In the genomic region with DNA sequence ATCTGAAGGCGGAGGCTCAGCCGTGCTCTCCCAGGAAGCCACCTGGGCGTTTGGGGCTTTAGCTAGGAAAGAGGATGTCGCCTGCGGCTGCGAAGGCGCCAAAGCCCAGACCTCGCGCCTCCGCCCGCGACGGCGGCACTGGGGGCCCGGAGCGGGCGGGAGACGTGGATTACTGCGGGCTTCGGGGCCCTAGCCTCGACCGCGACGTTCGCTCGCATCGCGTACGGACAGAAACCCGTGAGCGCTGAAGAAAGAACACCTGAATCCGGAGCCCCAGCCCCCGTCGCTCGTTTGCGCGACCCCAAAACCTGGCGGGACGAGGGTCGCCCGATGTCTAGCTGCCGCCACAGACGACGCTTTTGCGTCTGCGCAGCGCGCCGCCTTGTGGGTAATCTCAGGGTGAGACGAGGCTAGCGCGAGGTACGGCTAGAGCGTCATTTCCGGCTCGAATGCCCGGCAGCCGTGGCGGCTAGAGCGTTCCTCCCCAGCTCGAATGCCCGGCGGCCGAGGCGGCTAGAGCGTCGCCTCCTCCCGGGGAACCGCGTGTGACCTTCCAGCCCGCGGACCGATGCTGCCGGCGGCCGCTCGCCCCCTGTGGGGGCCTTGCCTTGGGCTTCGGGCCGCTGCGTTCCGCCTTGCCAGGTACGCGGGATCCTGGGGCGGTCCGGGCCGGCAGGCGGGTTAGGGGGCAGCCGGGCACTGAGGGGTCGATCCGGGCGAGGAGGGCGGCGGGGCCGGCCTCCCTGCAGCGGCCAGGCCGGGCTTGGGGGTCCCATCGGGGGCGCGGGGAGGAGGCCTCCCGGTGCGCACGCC, we compare ENCODE assay signal across 8 cellular contexts. TPM values are rescaled to one million over a fixed set of nuclear protein-coding genes. Genes with fewer than 3 reads are reported as not detected.
DNase-seq lines count a peak whose midpoint lies in the region; ATAC-seq and TF ChIP-seq lines count a peak whose summit lies in the region.

Gene MRPL12, plus strand, starts transcription at position 434 of the 813 bp plus-strand sequence. Its CDS starts 135 bp downstream, at position 569.

- peak within 1 kb of the TSS; percentile 96 for H3K9ac ChIP-seq in mucosa of stomach (ENCODE audit: low read length)

- no peaks in the 10 kb centered on the region for H3K27me3 ChIP-seq in esophagus (ENCODE audit: control insufficient read depth in 1 of 2, insufficient read depth in 2 of 2, low read length in 2 of 2)
- no peaks in the 10 kb centered on the region for H3K27me3 ChIP-seq in mucosa of stomach (ENCODE audit: control insufficient read depth, insufficient read depth, low read length)

- DNase-seq in DMS 273 treated with DMSO at 0.1 percent for 48 hours (lab: John Stamatoyannopoulos, UW): peak; percentile 78
- peak; percentile 67 for DNase-seq in OCI-M2 (lab: John Stamatoyannopoulos, UW; ENCODE audit: unreplicated experiment)
- DNase-seq in activated T-cell treated with anti-CD3 and anti-CD28 coated beads, Interleukin-2, amount 50 U/mL, for 1 hour: peak; percentile 88
- peak; percentile 94 for DNase-seq in stimulated activated CD8-positive, alpha-beta memory T cell treated with anti-CD3 and anti-CD28 coated beads, Interleukin-4, amount 100 ng/mL, for 48 hours

- peaks cover 3 to 19% of the 10 kb centered on the region in 2 donors for H3K4me1 ChIP-seq in esophagus (ENCODE audit: control insufficient read depth in 2 of 2, insufficient read depth in 2 of 2, low read length in 1 of 2)
- peaks cover 22% of the 10 kb centered on the region for H3K4me1 ChIP-seq in mucosa of stomach (ENCODE audit: control insufficient read depth, insufficient read depth, low read length)

- H3K36me3 ChIP-seq in esophagus (ENCODE audit: control insufficient read depth in 2 of 2, insufficient read depth in 2 of 2, low read length in 1 of 2) (peaks cover 0 to 39% of the 10 kb centered on the region in 2 donors), mucosa of stomach (ENCODE audit: control insufficient read depth, insufficient read depth, low read length) (peaks cover 5% of the 10 kb centered on the region)

- peak within 1 kb of the TSS; percentile 74 to 96 for H3K27ac ChIP-seq in esophagus (ENCODE audit: low read depth in 2 of 2, low read length in 1 of 2)

- no peak for TF ChIP-seq RAD21 in Ishikawa (IDR thresholded peaks at IDR 0.05; ENCODE audit: low read depth)

- H3K4me3 ChIP-seq in esophagus (ENCODE audit: low read depth in 1 of 2, low read length in 2 of 2): peak within 1 kb of the TSS; percentile 91 to 94
- peak within 1 kb of the TSS; percentile 90 for H3K4me3 ChIP-seq in mucosa of stomach (ENCODE audit: low read length)

- 0 to 1% methylated on average over 102 of the region's 102 CpGs for WGBS in esophagus, 2 donors

- no peak; the same call in 1 of the 2 replicates for TF ChIP-seq EP300 in Ishikawa (IDR thresholded peaks at IDR 0.05; ENCODE audit: borderline replicate concordance)

- ATAC-seq in GM21526 (IDR thresholded peaks at IDR 0.05; ENCODE audit: low FRiP score, unreplicated experiment): peak; percentile 68

- H3K9me3 ChIP-seq in esophagus (ENCODE audit: control insufficient read depth in 2 of 2, insufficient read depth in 1 of 2, low read depth in 1 of 2, low read length in 1 of 2): no peaks in the 10 kb centered on the region
- no peaks in the 10 kb centered on the region for H3K9me3 ChIP-seq in mucosa of stomach (ENCODE audit: control insufficient read depth, low read length)

TF ChIP-seq in Ishikawa, 13 proteins besides CTCF, POLR2A, EP300 and RAD21:
- TF ChIP-seq YY1 (IDR thresholded peaks at IDR 0.05; ENCODE audit: low read depth) (peak; percentile 64), FOXM1 (IDR thresholded peaks at IDR 0.05; ENCODE audit: borderline replicate concordance, low read depth) (no peak), NFIC (IDR thresholded peaks at IDR 0.05) (no peak), EGR1 (IDR thresholded peaks at IDR 0.05) (no peak), TAF1 (IDR thresholded peaks at IDR 0.05; ENCODE audit: low read depth) (peak; percentile 92), TCF12 (IDR thresholded peaks at IDR 0.05; ENCODE audit: low read depth) (peak; percentile 66), ZBTB7A (IDR thresholded peaks at IDR 0.05; ENCODE audit: low read depth) (no peak), REST (IDR thresholded peaks at IDR 0.05; ENCODE audit: low read depth) (no peak), TEAD4 (IDR thresholded peaks at IDR 0.05) (peak; percentile 49), CEBPB (IDR thresholded peaks at IDR 0.05) (no peak), CREB1 (IDR thresholded peaks at IDR 0.05; ENCODE audit: low read depth) (peak; percentile 76)
- TF ChIP-seq, protein P1, sequence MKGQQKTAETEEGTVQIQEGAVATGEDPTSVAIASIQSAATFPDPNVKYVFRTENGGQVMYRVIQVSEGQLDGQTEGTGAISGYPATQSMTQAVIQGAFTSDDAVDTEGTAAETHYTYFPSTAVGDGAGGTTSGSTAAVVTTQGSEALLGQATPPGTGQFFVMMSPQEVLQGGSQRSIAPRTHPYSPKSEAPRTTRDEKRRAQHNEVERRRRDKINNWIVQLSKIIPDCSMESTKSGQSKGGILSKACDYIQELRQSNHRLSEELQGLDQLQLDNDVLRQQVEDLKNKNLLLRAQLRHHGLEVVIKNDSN (IDR thresholded peaks at IDR 0.05): 0 out of 2 replicates have a peak, but pooled peaks have one; percentile 22
- TF ChIP-seq, protein P2, sequence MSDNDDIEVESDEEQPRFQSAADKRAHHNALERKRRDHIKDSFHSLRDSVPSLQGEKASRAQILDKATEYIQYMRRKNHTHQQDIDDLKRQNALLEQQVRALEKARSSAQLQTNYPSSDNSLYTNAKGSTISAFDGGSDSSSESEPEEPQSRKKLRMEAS (IDR thresholded peaks at IDR 0.05): peak; percentile 92
TF ChIP-seq in Ishikawa: peak in this region for 7.

RNA-seq across cellular contexts. Expression of gene MRPL12, which starts in this region (rescaled TPM):
- 100 to 1,000 TPM; 136 to 173 TPM for polyA plus RNA-seq in esophagus

Comparison
In these comparisons a context has a peak if more than half of its experiments do, and no peak if none do; other contexts are left out.
1. Peak in every context shown above with its lines: DNase-seq, ATAC-seq, H3K4me3 ChIP-seq and H3K27ac ChIP-seq.